1 cellular context compared by ENCODE assay signal in genomic region chr6:117389227-117390057, GRCh38.
TF ChIP-seq lines count a peak whose summit lies in the region.

No MANE protein-coding gene starts in this region.

TF ChIP-seq in HepG2, 621 proteins besides CTCF, POLR2A, EP300 and RAD21 (continued from another document and continues in another):
- TF ChIP-seq HIC2 (CRISPR knock-in tag; IDR thresholded peaks at IDR 0.05; ENCODE audit: low read depth) (no peak), NR2C2 (CRISPR knock-in tag; IDR thresholded peaks at IDR 0.05; ENCODE audit: borderline replicate concordance) (peak; percentile 65; the same call in 1 of the 2 replicates), CREM (IDR thresholded peaks at IDR 0.05) (peak; percentile 49; the same call in 1 of the 2 replicates), CREM (CRISPR knock-in tag; IDR thresholded peaks at IDR 0.05) (no peak), ZNF605 (CRISPR knock-in tag; IDR thresholded peaks at IDR 0.05) (peak; percentile 42; the same call in 1 of the 2 replicates), SMAD3 (CRISPR knock-in tag; IDR thresholded peaks at IDR 0.05) (0 out of 2 replicates have a peak, but pooled peaks have one; percentile 70), KDM6A (CRISPR knock-in tag; IDR thresholded peaks at IDR 0.05; ENCODE audit: low read depth) (0 out of 2 replicates have a peak, but pooled peaks have one; percentile 35), TCF12 (IDR thresholded peaks at IDR 0.05) (no peak), TCF12 (CRISPR knock-in tag; IDR thresholded peaks at IDR 0.05) (no peak), AKAP8 (CRISPR knock-in tag; IDR thresholded peaks at IDR 0.05) (no peak), ZEB1 (IDR thresholded peaks at IDR 0.05; ENCODE audit: insufficient replicate concordance, low read depth) (peak; percentile 92), ZNF567 (CRISPR knock-in tag; IDR thresholded peaks at IDR 0.05; ENCODE audit: borderline replicate concordance) (no peak), CEBPB (IDR thresholded peaks at IDR 0.05; ENCODE audit: borderline replicate concordance, low read depth, low read length) (peak; percentile 99), SOX13 (IDR thresholded peaks at IDR 0.05) (peak; percentile 41; the same call in 1 of the 2 replicates), SOX13 (CRISPR knock-in tag; conservative IDR thresholded peaks at IDR 0.05 in 1 of 2, IDR thresholded peaks at IDR 0.05 in 1 of 2) (peak in 1 of 2 experiments; percentile 89; a peak in 2 of 4 replicates), NCOA2 (CRISPR knock-in tag; IDR thresholded peaks at IDR 0.05) (peak; percentile 58), HNF4G (IDR thresholded peaks at IDR 0.05; ENCODE audit: borderline replicate concordance, low read depth, low read length) (peak; percentile 93), HNF4G (CRISPR knock-in tag; IDR thresholded peaks at IDR 0.05; ENCODE audit: borderline replicate concordance, low read depth) (0 out of 2 replicates have a peak, but pooled peaks have one; percentile 34), ERF (CRISPR knock-in tag; IDR thresholded peaks at IDR 0.05) (0 out of 2 replicates have a peak, but pooled peaks have one; percentile 26), ZBTB34 (CRISPR knock-in tag; IDR thresholded peaks at IDR 0.05) (peak; percentile 75; the same call in 1 of the 2 replicates), NPAS2 (CRISPR knock-in tag; IDR thresholded peaks at IDR 0.05; ENCODE audit: borderline replicate concordance) (no peak), MAX (IDR thresholded peaks at IDR 0.05) (peak; percentile 26; the same call in 1 of the 2 replicates), THAP11 (CRISPR knock-in tag; IDR thresholded peaks at IDR 0.05) (peak; percentile 45; the same call in 1 of the 2 replicates), ZNF263 (CRISPR knock-in tag; IDR thresholded peaks at IDR 0.05) (no peak), ELF3 (CRISPR knock-in tag; IDR thresholded peaks at IDR 0.05) (0 out of 2 replicates have a peak, but pooled peaks have one; percentile 38), ARID2 (CRISPR knock-in tag; IDR thresholded peaks at IDR 0.05; ENCODE audit: borderline replicate concordance) (0 out of 2 replicates have a peak, but pooled peaks have one; percentile 65), SOX6 (IDR thresholded peaks at IDR 0.05) (no peak), SOX6 (CRISPR knock-in tag; IDR thresholded peaks at IDR 0.05) (peak; percentile 80; the same call in 1 of the 2 replicates), SAP130 (CRISPR knock-in tag; IDR thresholded peaks at IDR 0.05; ENCODE audit: low read depth) (0 out of 2 replicates have a peak, but pooled peaks have one; percentile 22), AHDC1 (CRISPR knock-in tag; IDR thresholded peaks at IDR 0.05; ENCODE audit: borderline replicate concordance) (peak; percentile 30; the same call in 1 of the 2 replicates), RARA (CRISPR knock-in tag; IDR thresholded peaks at IDR 0.05) (0 out of 2 replicates have a peak, but pooled peaks have one; percentile 26), RXRB (CRISPR knock-in tag; IDR thresholded peaks at IDR 0.05; ENCODE audit: borderline replicate concordance) (peak; percentile 43; the same call in 1 of the 2 replicates), KLF16 (CRISPR knock-in tag; IDR thresholded peaks at IDR 0.05) (peak in 1 of 2 experiments; percentile 76; a peak in 1 of 4 replicates), ISL2 (CRISPR knock-in tag; IDR thresholded peaks at IDR 0.05) (no peak), ZNF597 (CRISPR knock-in tag; IDR thresholded peaks at IDR 0.05) (no peak), MAFG (CRISPR knock-in tag; IDR thresholded peaks at IDR 0.05) (no peak), RNF219 (CRISPR knock-in tag; IDR thresholded peaks at IDR 0.05) (0 out of 2 replicates have a peak, but pooled peaks have one; percentile 29), HNF1A (IDR thresholded peaks at IDR 0.05; ENCODE audit: low read depth) (peak; percentile 49), HNF1A (CRISPR knock-in tag; IDR thresholded peaks at IDR 0.05; ENCODE audit: borderline replicate concordance) (no peak), ARID5B (CRISPR knock-in tag; IDR thresholded peaks at IDR 0.05) (peak; percentile 86), HNF4A (CRISPR knock-in tag; IDR thresholded peaks at IDR 0.05) (peak; percentile 84)
